ENCODE assay signal across 9 cellular contexts in the genomic region with DNA sequence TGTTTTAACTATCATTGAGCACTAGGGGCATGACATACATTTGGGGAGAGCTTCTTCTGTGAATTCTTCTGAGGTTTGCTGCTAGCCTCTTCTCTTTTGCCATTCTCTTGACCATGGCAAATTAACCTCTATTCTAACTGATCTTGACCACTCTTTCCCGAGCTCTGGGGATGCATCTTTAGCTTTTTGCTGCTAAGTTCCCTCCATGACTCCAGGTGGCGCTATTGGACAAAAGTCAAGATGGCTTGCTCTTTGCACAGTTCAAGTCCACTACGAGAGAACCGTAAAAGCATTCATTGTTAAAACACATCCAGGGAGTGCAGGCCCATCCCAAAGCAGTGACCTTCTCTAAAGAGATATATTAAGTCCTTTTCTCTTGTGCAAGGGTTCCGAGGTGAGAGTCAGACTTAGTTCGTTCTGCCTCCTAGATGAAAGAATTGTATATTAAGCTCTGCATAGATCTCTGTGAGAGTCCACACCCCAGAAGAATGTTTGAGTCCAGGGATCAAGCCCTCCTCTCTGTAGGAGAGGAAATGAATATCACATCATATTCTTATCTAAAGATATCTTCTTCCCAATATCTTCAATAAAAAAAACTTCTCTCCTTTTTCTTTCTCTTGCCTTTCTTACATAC.
DNase-seq lines count a peak whose midpoint lies in the region; ATAC-seq and TF ChIP-seq lines count a peak whose summit lies in the region.
"Had no signal": no experiment of that assay in that cellular context is flagged by ENCODE, and none has a peak within 500 bp of the region (broad histone marks: within the 10 kb centered on the region; RNA-seq: fewer than 3 reads in every experiment).

No MANE protein-coding gene starts in this region.

- no peak for TF ChIP-seq POLR2A in gastroesophageal sphincter (IDR thresholded peaks at IDR 0.05)

- no peak overlapping the region for H3K4me3 ChIP-seq in left ventricle myocardium inferior
- no peak overlapping the region for H3K4me3 ChIP-seq in right atrium auricular region
- H3K4me3 ChIP-seq in Jurkat, Clone E6-1 (ENCODE audit: low read length): 0 out of 2 replicates have a peak overlapping the region, but pooled peaks have one; percentile 9
- no peak overlapping the region for H3K4me3 ChIP-seq in choroid plexus epithelial cell (ENCODE audit: low read depth, low read length)
- no peak overlapping the region for H3K4me3 ChIP-seq in gastroesophageal sphincter

- H3K9me3 ChIP-seq in left ventricle myocardium inferior (replicated peaks) (no peaks in the 10 kb centered on the region), right atrium auricular region (no peaks in the 10 kb centered on the region), gastroesophageal sphincter (no peaks in the 10 kb centered on the region)

- no peaks in the 10 kb centered on the region for H3K36me3 Mint-ChIP-seq in nephron progenitor cell (ENCODE audit: low read depth)

- intact Hi-C loops in left ventricle myocardium inferior (cut with micrococcal nuclease): no loop called here

- no peak for TF ChIP-seq EP300 in gastroesophageal sphincter (IDR thresholded peaks at IDR 0.05)

- no peak overlapping the region for H3K27ac ChIP-seq in left ventricle myocardium inferior (replicated peaks)
- H3K27ac ChIP-seq in right atrium auricular region: no peak overlapping the region
- no peak overlapping the region for H3K27ac ChIP-seq in gastroesophageal sphincter

- peaks cover 5% of the 10 kb centered on the region for H3K27me3 Mint-ChIP-seq in nephron progenitor cell (ENCODE audit: low read depth, poor library complexity)
- H3K27me3 Mint-ChIP-seq: dendritic cell treated with granulocyte-macrophage colony-stimulating factor and Interleukin-4, amounts not matched to agents 40 ng/mL and 50 ng/mL, for 4 days had no signal

- no peaks in the 10 kb centered on the region for H3K4me1 Mint-ChIP-seq in nephron progenitor cell

- H3K4me1 ChIP-seq in left ventricle myocardium inferior: no peaks in the 10 kb centered on the region
- no peaks in the 10 kb centered on the region for H3K4me1 ChIP-seq in right atrium auricular region
- no peaks in the 10 kb centered on the region for H3K4me1 ChIP-seq in gastroesophageal sphincter

- DNase-seq in left ventricle myocardium inferior (no peak), right atrium auricular region (ENCODE audit: low spot score) (no peak), NOMO-1 treated with dmso at 0.1 percent for 144 hours (lab: John Stamatoyannopoulos, UW; ENCODE audit: unreplicated experiment) (peak; percentile 8), choroid plexus epithelial cell (ENCODE audit: low read depth) (peak; percentile 93), nephron progenitor cell (peak; percentile 67)
- DNase-seq in Jurkat, Clone E6-1 (ENCODE audit: low read depth, low spot score): peak; percentile 52
- no peak for DNase-seq in activated effector memory CD4-positive, alpha-beta T cell treated with Interleukin-2 at 50 U/mL for 16 hours

- TF ChIP-seq CTCF in left ventricle myocardium inferior (IDR thresholded peaks at IDR 0.05; ENCODE audit: borderline replicate concordance): peak; percentile 43
- TF ChIP-seq CTCF in right atrium auricular region (IDR thresholded peaks at IDR 0.05): peak in 1 of 2 donors; percentile 55
- peak; percentile 99 for TF ChIP-seq CTCF in choroid plexus epithelial cell (conservative IDR thresholded peaks at IDR 0.05; ENCODE audit: low read depth, low read length)
- peak; percentile 79 for TF ChIP-seq CTCF in nephron progenitor cell (IDR thresholded peaks at IDR 0.05)
- TF ChIP-seq CTCF in gastroesophageal sphincter (IDR thresholded peaks at IDR 0.05): peak in 2 of 4 experiments; percentile 19 to 51

- H3K27ac Mint-ChIP-seq in nephron progenitor cell: no peak overlapping the region
- H3K27ac Mint-ChIP-seq: dendritic cell treated with granulocyte-macrophage colony-stimulating factor and Interleukin-4, amounts not matched to agents 40 ng/mL and 50 ng/mL, for 4 days had no signal

- no peak overlapping the region for H3K4me3 Mint-ChIP-seq in nephron progenitor cell
- H3K4me3 Mint-ChIP-seq: dendritic cell treated with granulocyte-macrophage colony-stimulating factor and Interleukin-4, amounts not matched to agents 40 ng/mL and 50 ng/mL, for 4 days had no signal

- no peak for ATAC-seq in gastroesophageal sphincter

- no peaks in the 10 kb centered on the region for H3K36me3 ChIP-seq in left ventricle myocardium inferior
- H3K36me3 ChIP-seq in right atrium auricular region: no peaks in the 10 kb centered on the region
- H3K36me3 ChIP-seq in gastroesophageal sphincter: no peaks in the 10 kb centered on the region

- H3K9me3 Mint-ChIP-seq in nephron progenitor cell: no peaks in the 10 kb centered on the region
- H3K9me3 Mint-ChIP-seq: dendritic cell treated with granulocyte-macrophage colony-stimulating factor and Interleukin-4, amounts not matched to agents 40 ng/mL and 50 ng/mL, for 4 days had no signal

- 16 to 24% methylated on average over 6 of the region's 6 CpGs for WGBS in gastroesophageal sphincter (ENCODE audit: low coverage in 1 of 2), 2 donors

- H3K27me3 ChIP-seq in left ventricle myocardium inferior (ENCODE audit: low read depth): no peaks in the 10 kb centered on the region
- no peaks in the 10 kb centered on the region for H3K27me3 ChIP-seq in right atrium auricular region
- H3K27me3 ChIP-seq in gastroesophageal sphincter: no peaks in the 10 kb centered on the region

Comparison
In these comparisons a context has a peak if more than half of its experiments do, and no peak if none do; other contexts are left out.
1. DNase-seq: peak in Jurkat, Clone E6-1 (single experiment), NOMO-1 treated with dmso at 0.1 percent for 144 hours (single experiment), choroid plexus epithelial cell (single experiment) and nephron progenitor cell (single experiment); none in left ventricle myocardium inferior (single experiment), right atrium auricular region (single experiment) and activated effector memory CD4-positive, alpha-beta T cell treated with Interleukin-2 at 50 U/mL for 16 hours (single experiment).